ENCODE assay signal across 23 cellular contexts in the genomic region with DNA sequence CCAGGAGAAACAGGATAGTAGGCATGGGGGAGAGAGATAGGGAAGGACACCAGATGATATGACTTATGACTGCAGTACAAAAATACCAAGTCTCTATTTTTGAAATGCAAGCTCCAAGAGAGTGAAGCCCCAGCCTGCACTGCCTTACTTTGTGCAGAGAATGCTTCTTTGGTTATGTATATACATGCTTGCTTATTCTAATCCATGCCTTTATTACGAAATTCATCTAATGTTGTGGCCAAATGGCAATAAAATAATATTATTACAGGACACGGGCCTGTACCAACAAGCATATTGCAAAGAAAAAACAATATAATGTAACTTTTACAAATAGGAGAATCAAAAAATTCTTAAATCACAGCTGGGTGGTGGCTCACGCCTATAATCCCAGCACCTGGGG.
A peak's percentile ranks its signal among the peaks of the same experiment; 100 is the strongest.
DNase-seq lines count a peak whose midpoint lies in the region; ATAC-seq, FAIRE-seq and TF ChIP-seq lines count a peak whose summit lies in the region.
"Had no signal": no experiment of that assay in that cellular context is flagged by ENCODE, and none has a peak within 500 bp of the region (broad histone marks: within the 10 kb centered on the region; RNA-seq: fewer than 3 reads in every experiment).

No MANE protein-coding gene starts in this region.

- TF ChIP-seq CTCF in RWPE2 (IDR thresholded peaks at IDR 0.05; ENCODE audit: poor library complexity, severe bottlenecking) (no peak), bronchial epithelial cell (IDR thresholded peaks at IDR 0.05; ENCODE audit: insufficient read depth, low read length, severe bottlenecking) (no peak), foreskin keratinocyte (conservative IDR thresholded peaks at IDR 0.05) (no peak), WERI-Rb-1 (IDR thresholded peaks at IDR 0.05; ENCODE audit: low read depth, low read length) (no peak)

- peak; percentile 64; the same call in 2 of the 3 replicates for ATAC-seq in RWPE2 (ENCODE audit: low read depth)
- no peak for ATAC-seq in foreskin keratinocyte
- ATAC-seq in HG03469 (IDR thresholded peaks at IDR 0.05; ENCODE audit: unreplicated experiment), result no peak
- ATAC-seq: A549; CD8-positive, alpha-beta T cell; HCT116; K562 had no signal

- FAIRE-seq in bronchial epithelial cell (lab: Jason Lieb, UNC), result no peak
- FAIRE-seq: A549, G401.6, K562 had no signal

- no peaks in the 10 kb centered on the region for H3K9me3 ChIP-seq in RWPE2 (ENCODE audit: severe bottlenecking)
- no peaks in the 10 kb centered on the region for H3K9me3 ChIP-seq in WERI-Rb-1 (ENCODE audit: severe bottlenecking)
- H3K9me3 ChIP-seq: A549, Caco-2 had no signal

- H3K27ac ChIP-seq in RWPE2 (ENCODE audit: poor library complexity, severe bottlenecking) (no peak overlapping the region), foreskin keratinocyte (no peak overlapping the region), WERI-Rb-1 (no peak overlapping the region)
- H3K27ac ChIP-seq: A549, C4-2B, PC-9 had no signal

- H3K36me3 ChIP-seq in RWPE2 (ENCODE audit: low read depth) (no peaks in the 10 kb centered on the region), bronchial epithelial cell (ENCODE audit: control insufficient read depth, insufficient read depth, low read length) (no peaks in the 10 kb centered on the region), WERI-Rb-1 (no peaks in the 10 kb centered on the region)

- H3K4me1 ChIP-seq in RWPE2 (ENCODE audit: insufficient read depth, poor library complexity, severe bottlenecking) (no peaks in the 10 kb centered on the region), foreskin keratinocyte (peaks cover 4% of the 10 kb centered on the region)
- H3K4me1 ChIP-seq: A549, Caco-2 had no signal

- no peak for DNase-seq in RWPE2 (ENCODE audit: low spot score)
- DNase-seq in bronchial epithelial cell (ENCODE audit: low read depth), result peak; percentile 32
- DNase-seq in foreskin keratinocyte, result peak; percentile 54 to 73
- DNase-seq in NCI-H774 (lab: John Stamatoyannopoulos, UW), result no peak
- DNase-seq in WERI-Rb-1, result no peak
- DNase-seq in SHP77 treated with DMSO at 0.1 percent for 48 hours (lab: John Stamatoyannopoulos, UW), result no peak
- DNase-seq: Caco-2; CD8-positive, alpha-beta T cell; Kasumi-1; MV-4-11; NCI-H1105; NCI-H1436 treated with DMSO at 0.1 percent for 48 hours; NCI-H2029; NCI-H446 treated with DMSO at 0.1 percent for 48 hours; NCI-H526; PC-9; SHP77 had no signal

- no peak overlapping the region for H3K4me3 ChIP-seq in RWPE2 (ENCODE audit: severe bottlenecking)
- no peak overlapping the region for H3K4me3 ChIP-seq in bronchial epithelial cell (ENCODE audit: low read depth, low read length)
- H3K4me3 ChIP-seq in WERI-Rb-1 (ENCODE audit: low read depth, low read length), result no peak overlapping the region
- H3K4me3 ChIP-seq: A549, K562, PC-9 had no signal

- H3K27me3 ChIP-seq in RWPE2 (ENCODE audit: insufficient read depth, poor library complexity, severe bottlenecking) (no peaks in the 10 kb centered on the region), bronchial epithelial cell (ENCODE audit: control insufficient read depth, insufficient read depth, low read length) (no peaks in the 10 kb centered on the region), foreskin keratinocyte (no peaks in the 10 kb centered on the region), WERI-Rb-1 (ENCODE audit: insufficient read depth, low read depth, severe bottlenecking) (no peaks in the 10 kb centered on the region)

Comparison
In these comparisons a context has a peak if more than half of its experiments do, and no peak if none do; other contexts are left out.
1. DNase-seq: peak in bronchial epithelial cell (single experiment) and foreskin keratinocyte (2 of 2); none in RWPE2 (single experiment), NCI-H774 (single experiment), WERI-Rb-1 (single experiment) and SHP77 treated with DMSO at 0.1 percent for 48 hours (single experiment).